23 cellular contexts compared by ENCODE assay signal in the genomic region with DNA sequence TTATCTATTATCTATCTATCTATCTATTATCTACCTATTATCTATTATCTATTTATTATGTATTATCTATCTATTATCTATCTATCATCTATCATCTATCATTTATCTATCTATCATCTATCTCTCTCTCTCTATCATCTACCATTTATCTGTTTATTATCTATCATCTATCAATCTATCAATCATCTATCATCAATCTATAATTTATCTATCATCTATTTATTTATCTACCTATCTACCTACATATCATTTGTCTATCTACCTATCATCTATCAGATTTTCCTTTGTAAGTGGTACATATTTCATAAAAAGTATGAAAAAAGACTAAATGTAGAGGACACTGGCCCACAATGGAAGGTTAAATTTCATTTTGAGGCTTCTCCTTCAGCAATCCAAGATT.
"Had no signal": no experiment of that assay in that cellular context is flagged by ENCODE, and none has a peak within 500 bp of the region (broad histone marks: within the 10 kb centered on the region; RNA-seq: fewer than 3 reads in every experiment).

No MANE protein-coding gene starts in this region.

- H3K27me3 ChIP-seq: neural progenitor cell, ovary, right lobe of liver, sigmoid colon, stomach, thyroid gland, tibial nerve, upper lobe of left lung, vagina had no signal

- H3K4me1 ChIP-seq: parathyroid adenoma, thyroid gland had no signal

- H3K27ac ChIP-seq: neural progenitor cell, ovary, parathyroid adenoma, psoas muscle, right lobe of liver, sigmoid colon, stomach, thoracic aorta, thyroid gland, tibial nerve, upper lobe of left lung, vagina had no signal

- H3K9me3 ChIP-seq: ovary, psoas muscle, right lobe of liver, sigmoid colon, stomach, thoracic aorta, thyroid gland, tibial nerve, upper lobe of left lung, vagina had no signal

- DNase-seq: occipital lobe; ovary; posterior cingulate gyrus; psoas muscle; right cardiac atrium; right lobe of liver; sigmoid colon; stimulated activated CD4-positive, alpha-beta T cell treated with anti-CD3 and anti-CD28 coated beads, Interleukin-15, amount 100 ng/mL, for 24 hours; stimulated activated CD4-positive, alpha-beta T cell treated with anti-CD3 and anti-CD28 coated beads, Interleukin-2, amount 100 ng/mL, for 24 hours; stimulated activated CD4-positive, alpha-beta T cell treated with anti-CD3 and anti-CD28 coated beads, Interleukin-2, amount 100 ng/mL, for 48 hours; stimulated activated CD4-positive, alpha-beta T cell treated with anti-CD3 and anti-CD28 coated beads, Interleukin-4, amount 100 ng/mL, for 24 hours; stimulated activated naive B cell treated with anti-CD40 and anti-IgM and Interleukin-4, amounts not matched to agents 10 μg/mL and 1 μg/mL and 100 μg/mL, for 72 hours; stimulated activated naive CD4-positive, alpha-beta T cell treated with Interleukin-2 at 50 U/mL for 16 hours; stomach; thyroid gland; trophoblast cell; upper lobe of left lung had no signal

- H3K4me3 ChIP-seq: neural progenitor cell, ovary, psoas muscle, right lobe of liver, sigmoid colon, stomach, thoracic aorta, thyroid gland, tibial nerve, upper lobe of left lung, vagina had no signal

- FAIRE-seq: urothelium cell line had no signal

- H3K36me3 ChIP-seq: neural progenitor cell, ovary, right lobe of liver, sigmoid colon, stomach, thoracic aorta, thyroid gland, tibial nerve, upper lobe of left lung, vagina had no signal
